Comparison of ENCODE assay signal across 11 cellular contexts in genomic region chr20:32790751-32791057, GRCh38. TPM values are rescaled to one million over a fixed set of nuclear protein-coding genes. Genes with fewer than 3 reads are reported as not detected.
DNase-seq lines count a peak whose midpoint lies in the region; ATAC-seq and TF ChIP-seq lines count a peak whose summit lies in the region.
"Had no signal": no experiment of that assay in that cellular context is flagged by ENCODE, and none has a peak within 500 bp of the region (broad histone marks: within the 10 kb centered on the region; RNA-seq: fewer than 3 reads in every experiment).

No MANE protein-coding gene starts in this region.

- H3T11ph ChIP-seq in H9 (ENCODE audit: low read length): no peak overlapping the region

- H3K23me2 ChIP-seq in H9 (ENCODE audit: insufficient read length, low read depth, low read length, poor library complexity, severe bottlenecking): no peaks in the 10 kb centered on the region

- H3K36me3 ChIP-seq in BLaER1: peaks cover 20% of the 10 kb centered on the region; the same call in 1 of the 2 replicates
- peaks cover 53% of the 10 kb centered on the region for H3K36me3 ChIP-seq in OCI-LY1 (ENCODE audit: insufficient read depth, low read length)

- H2AFZ ChIP-seq in H9 (ENCODE audit: low read length) (no peak overlapping the region), OCI-LY1 (ENCODE audit: low read length) (no peak overlapping the region)

- peaks cover 80% of the 10 kb centered on the region for H3K4me1 ChIP-seq in BLaER1
- H3K4me1 ChIP-seq in H9 (ENCODE audit: insufficient read depth, low read length): no peaks in the 10 kb centered on the region
- peaks cover 25% of the 10 kb centered on the region for H3K4me1 ChIP-seq in OCI-LY1 (ENCODE audit: insufficient read depth, low read length, severe bottlenecking)

- no peak overlapping the region for H4K91ac ChIP-seq in H9 (ENCODE audit: insufficient read length, low read depth, low read length)

- H3K9me3 Mint-ChIP-seq in H9: no peaks in the 10 kb centered on the region
- peaks cover 2% of the 10 kb centered on the region for H3K9me3 Mint-ChIP-seq in glutamatergic neuron (ENCODE audit: unreplicated experiment)
- H3K9me3 Mint-ChIP-seq: CD4-positive, alpha-beta memory T cell; HFFc6 had no signal

- H3K27ac Mint-ChIP-seq in H9 (peak overlapping the region in 2 of 3 experiments; percentile 92 to 95; a peak in 4 of 7 replicates), glutamatergic neuron (ENCODE audit: unreplicated experiment) (peak overlapping the region; percentile 22)
- H3K27ac Mint-ChIP-seq: HFFc6 had no signal

- H3K9ac ChIP-seq in BLaER1 (no peak overlapping the region), H9 (ENCODE audit: extremely low read depth, insufficient read length, low read length) (no peak overlapping the region), OCI-LY1 (ENCODE audit: low read length) (no peak overlapping the region)

- H3K27ac ChIP-seq in BLaER1 (no peak overlapping the region), H9 (ENCODE audit: insufficient read length, low read depth, low read length) (no peak overlapping the region), OCI-LY1 (ENCODE audit: low read depth, low read length, poor library complexity, severe bottlenecking) (peak overlapping the region; percentile 24)

- H4K20me1 ChIP-seq in BLaER1 (no peaks in the 10 kb centered on the region), H9 (ENCODE audit: control insufficient read depth, insufficient read depth, insufficient read length) (no peaks in the 10 kb centered on the region), OCI-LY1 (ENCODE audit: insufficient read depth, low read length) (no peaks in the 10 kb centered on the region)

- H4K5ac ChIP-seq in H9 (ENCODE audit: insufficient read length, low read depth, low read length): no peak overlapping the region

- H3K36me3 Mint-ChIP-seq in H9 (ENCODE audit: insufficient read depth in 1 of 3, low read depth in 3 of 3) (peaks cover 83 to 99% (median 98%) of the 10 kb centered on the region in 3 experiments), glutamatergic neuron (ENCODE audit: unreplicated experiment) (peaks cover 12% of the 10 kb centered on the region)
- H3K36me3 Mint-ChIP-seq: CD4-positive, alpha-beta memory T cell had no signal

- no peaks in the 10 kb centered on the region for H3F3A ChIP-seq in OCI-LY1 (ENCODE audit: insufficient read depth, low read length)

- H3K4ac ChIP-seq in H9 (ENCODE audit: low read depth, low read length): no peak overlapping the region

- no peak overlapping the region for H2BK12ac ChIP-seq in H9 (ENCODE audit: insufficient read length, low read depth, low read length)

- DNase-seq in H9 (no peak), glutamatergic neuron (no peak), HCEC 1CT (no peak), T-helper 2 cell (no peak), HK-2 (ENCODE audit: unreplicated experiment) (no peak)

- no peak for ATAC-seq in HG03175 (IDR thresholded peaks at IDR 0.05; ENCODE audit: unreplicated experiment)

- no CpG with 5 or more reads among the region's 3 CpGs for WGBS in H9 (ENCODE audit: extremely low coverage, insufficient read length, low lambda C conversion rate)

- H3K79me2 ChIP-seq in H9 (ENCODE audit: insufficient read depth, low read length): no peaks in the 10 kb centered on the region
- no peaks in the 10 kb centered on the region for H3K79me2 ChIP-seq in OCI-LY1 (ENCODE audit: insufficient read depth, low read length)

- no peak for TF ChIP-seq CTCF in H9 (conservative IDR thresholded peaks at IDR 0.05)
- no peak for TF ChIP-seq CTCF in OCI-LY1 (IDR thresholded peaks at IDR 0.05; ENCODE audit: low read length)
- no peak for TF ChIP-seq CTCF in glutamatergic neuron (IDR thresholded peaks at IDR 0.05; ENCODE audit: partially characterized antibody, unreplicated experiment)

- H3K27me3 ChIP-seq in BLaER1: no peaks in the 10 kb centered on the region
- no peaks in the 10 kb centered on the region for H3K27me3 ChIP-seq in H9 (ENCODE audit: insufficient read depth, low read length)
- H3K27me3 ChIP-seq in OCI-LY1 (ENCODE audit: insufficient read depth, low read length): no peaks in the 10 kb centered on the region

- no peak overlapping the region for H2BK20ac ChIP-seq in H9 (ENCODE audit: low read depth, low read length, poor library complexity, severe bottlenecking)

- H3K9me3 ChIP-seq in BLaER1 (no peaks in the 10 kb centered on the region), H9 (ENCODE audit: control insufficient read depth, low read depth, low read length) (no peaks in the 10 kb centered on the region), OCI-LY1 (ENCODE audit: low read length) (no peaks in the 10 kb centered on the region)
- H3K9me3 ChIP-seq: HAP-1 had no signal

- no peak overlapping the region for H3K14ac ChIP-seq in H9 (ENCODE audit: insufficient read depth, low read length)

- H3K4me1 Mint-ChIP-seq in H9 (peaks cover 23 to 37% of the 10 kb centered on the region in 2 experiments), glutamatergic neuron (ENCODE audit: low read depth, unreplicated experiment) (peaks cover 17% of the 10 kb centered on the region)

- H3K4me3 Mint-ChIP-seq in H9 (no peak overlapping the region), glutamatergic neuron (ENCODE audit: unreplicated experiment) (no peak overlapping the region)
- H3K4me3 Mint-ChIP-seq: HFFc6 had no signal

- no peak overlapping the region for H2BK120ac ChIP-seq in H9 (ENCODE audit: low read depth, low read length, poor library complexity, severe bottlenecking)

- no peak overlapping the region for H3K56ac ChIP-seq in H9 (ENCODE audit: insufficient read length, low read depth, low read length)

- no peak overlapping the region for H2BK5ac ChIP-seq in H9 (ENCODE audit: insufficient read length, low read length)

- H3K27me3 Mint-ChIP-seq in H9 (ENCODE audit: low read depth) (peaks cover 2% of the 10 kb centered on the region; the same call in 1 of the 2 replicates), glutamatergic neuron (ENCODE audit: unreplicated experiment) (peaks cover 4% of the 10 kb centered on the region)
- H3K27me3 Mint-ChIP-seq: CD4-positive, alpha-beta memory T cell had no signal

- H2AK5ac ChIP-seq in H9 (ENCODE audit: insufficient read length, low read length): no peak overlapping the region

- H3K4me3 ChIP-seq in BLaER1: no peak overlapping the region
- H3K4me3 ChIP-seq in OCI-LY1 (ENCODE audit: low read depth, low read length, poor library complexity, severe bottlenecking): no peak overlapping the region
- H3K4me3 ChIP-seq: HAP-1 had no signal

- H4K8ac ChIP-seq in H9 (replicated peaks; ENCODE audit: insufficient read length, low read depth, low read length): no peak overlapping the region

- H3K79me1 ChIP-seq in H9 (ENCODE audit: insufficient read depth, low read depth, low read length, poor library complexity, severe bottlenecking): peaks cover 5% of the 10 kb centered on the region

- H3K18ac ChIP-seq in H9 (ENCODE audit: insufficient read length, low read depth, low read length): no peak overlapping the region

- no peaks in the 10 kb centered on the region for H3K9me2 ChIP-seq in OCI-LY1 (ENCODE audit: low read depth, low read length)

- no peak overlapping the region for H2BK15ac ChIP-seq in H9 (ENCODE audit: low read depth, low read length)

- H3K4me2 ChIP-seq in BLaER1: peak overlapping the region; percentile 94
- H3K4me2 ChIP-seq in H9 (ENCODE audit: insufficient read depth, insufficient read length, low read length): no peak overlapping the region
- no peak overlapping the region for H3K4me2 ChIP-seq in OCI-LY1 (ENCODE audit: low read length)

- no peak overlapping the region for H3K23ac ChIP-seq in H9 (ENCODE audit: insufficient read length, low read depth, low read length)

RNA-seq across cellular contexts. Expression of gene DNMT3B, which starts 28.5 kb away (rescaled TPM):
- total RNA-seq in H9 (2021): 980 and 996 TPM in 2 replicates
- total RNA-seq in glutamatergic neuron (ENCODE audit: unreplicated experiment): 29.0 TPM

RNA-seq across cellular contexts. Expression of gene MAPRE1, which starts 29.1 kb away (rescaled TPM):
- 286 and 289 TPM in 2 replicates for total RNA-seq in H9 (2021)
- 232 TPM for total RNA-seq in glutamatergic neuron (ENCODE audit: unreplicated experiment)

RNA-seq across cellular contexts. Expression of gene COMMD7, which starts 47.4 kb away (rescaled TPM):
- total RNA-seq in H9 (2021) (65.0 and 66.1 TPM in 2 replicates), glutamatergic neuron (ENCODE audit: unreplicated experiment) (71.5 TPM)

Comparison
In these comparisons a context has a peak if more than half of its experiments do, and no peak if none do; other contexts are left out.
1. RNA of gene DNMT3B, which starts 28.5 kb away (total RNA-seq): 980 to 996 TPM in H9; 29.0 TPM in glutamatergic neuron (single experiment); every median in the first group is over 10 times any median in the second.